In the genomic region with DNA sequence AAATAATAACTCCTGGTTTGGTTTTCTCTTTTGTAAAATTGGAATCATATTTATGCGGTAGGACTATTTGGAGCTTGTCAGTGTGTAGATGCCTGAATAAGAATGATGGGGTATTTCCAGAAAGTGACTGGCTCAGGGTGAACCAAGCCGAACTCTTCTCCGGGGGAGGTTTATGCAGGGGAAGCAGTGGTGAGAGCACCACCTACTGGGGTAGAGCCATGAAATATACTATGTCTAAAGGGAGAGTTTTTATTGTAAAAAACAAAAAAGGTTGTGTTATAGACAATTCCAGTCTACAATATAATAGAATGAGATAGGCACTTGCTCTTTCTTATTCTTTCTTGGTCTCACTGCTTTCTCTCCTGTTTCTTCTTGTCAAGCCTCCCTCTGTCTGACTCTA, we compare ENCODE assay signal across 9 cellular contexts.
DNase-seq lines count a peak whose midpoint lies in the region; ATAC-seq and TF ChIP-seq lines count a peak whose summit lies in the region.
"Had no signal": no experiment of that assay in that cellular context is flagged by ENCODE, and none has a peak within 500 bp of the region (broad histone marks: within the 10 kb centered on the region; RNA-seq: fewer than 3 reads in every experiment).

No MANE protein-coding gene starts in this region.

- TF ChIP-seq CTCF in OCI-LY7 (conservative IDR thresholded peaks at IDR 0.05; ENCODE audit: low read length): peak; percentile 54

- CTCF ChIA-PET in OCI-LY7 (lab: Charles Lee; ENCODE audit: unreplicated experiment): no interaction called here
- CTCF ChIA-PET in activated CD4-positive, alpha-beta memory T cell treated with anti-CD3 and anti-CD28 coated beads, Interleukin-2, amount 10 ng/mL, durations not matched to agents 7 days and 5 days (lab: Charles Lee): no interaction called here

- POLR2A ChIA-PET in OCI-LY7 (lab: Charles Lee): interaction anchor here (1.1 kb wide), 1 partner anchor 33 kb away, joined by 3 read pairs; no protein-coding TSS in a partner anchor
- POLR2A ChIA-PET in activated CD4-positive, alpha-beta memory T cell treated with anti-CD3 and anti-CD28 coated beads, Interleukin-2, amount 10 ng/mL, durations not matched to agents 7 days and 5 days (lab: Charles Lee): no interaction called here

- no peaks in the 10 kb centered on the region for H3K9me2 ChIP-seq in OCI-LY7 (ENCODE audit: insufficient read depth, low read length)

- H3K36me3 Mint-ChIP-seq in activated CD4-positive, alpha-beta memory T cell treated with anti-CD3 and anti-CD28 coated beads, Interleukin-2, amount 10 ng/mL, durations not matched to agents 7 days and 5 days (ENCODE audit: low read depth): no peaks in the 10 kb centered on the region

- H2AFZ ChIP-seq in OCI-LY7 (ENCODE audit: low read length): no peak overlapping the region

- no peaks in the 10 kb centered on the region for H3K36me3 ChIP-seq in OCI-LY7 (ENCODE audit: insufficient read depth, low read length)
- H3K36me3 ChIP-seq: heart right ventricle had no signal

- H3K27me3 Mint-ChIP-seq in activated CD4-positive, alpha-beta memory T cell treated with anti-CD3 and anti-CD28 coated beads, Interleukin-2, amount 10 ng/mL, durations not matched to agents 7 days and 5 days: no peaks in the 10 kb centered on the region

- intact Hi-C loops in OCI-LY7 (cut with micrococcal nuclease; ENCODE audit: unreplicated experiment) (no loop called here), head of caudate nucleus (cut with DNase I) (loop anchor here (5.0 kb wide), 1 partner anchor 261 kb away; no protein-coding TSS in a partner anchor)

- H3K4me2 ChIP-seq in OCI-LY7 (ENCODE audit: low read length): no peak overlapping the region

- peak; percentile 67 for ATAC-seq in GM19351 (IDR thresholded peaks at IDR 0.05; ENCODE audit: unreplicated experiment)
- no peak for ATAC-seq in GM18517 (IDR thresholded peaks at IDR 0.05; ENCODE audit: unreplicated experiment)
- no peak for ATAC-seq in GM18868 (IDR thresholded peaks at IDR 0.05; ENCODE audit: unreplicated experiment)
- ATAC-seq: heart right ventricle had no signal

- no peak overlapping the region for H3K27ac Mint-ChIP-seq in activated CD4-positive, alpha-beta memory T cell treated with anti-CD3 and anti-CD28 coated beads, Interleukin-2, amount 10 ng/mL, durations not matched to agents 7 days and 5 days

- no peak overlapping the region for H3K4me3 ChIP-seq in OCI-LY7 (ENCODE audit: low read depth, low read length, poor library complexity, severe bottlenecking)
- H3K4me3 ChIP-seq: heart right ventricle had no signal

- BruUV-seq in OCI-LY7 (replicated peaks; lab: Mats Ljungman, UMichigan): no TSS peak

- no peaks in the 10 kb centered on the region for H3K9me3 ChIP-seq in OCI-LY7 (ENCODE audit: low read length)
- H3K9me3 ChIP-seq: heart right ventricle had no signal

- H3K9me3 Mint-ChIP-seq in activated CD4-positive, alpha-beta memory T cell treated with anti-CD3 and anti-CD28 coated beads, Interleukin-2, amount 10 ng/mL, durations not matched to agents 7 days and 5 days: no peaks in the 10 kb centered on the region

- H3K4me1 ChIP-seq in OCI-LY7 (ENCODE audit: insufficient read depth, low read length, poor library complexity, severe bottlenecking): no peaks in the 10 kb centered on the region
- H3K4me1 ChIP-seq: heart right ventricle had no signal

- no peaks in the 10 kb centered on the region for H3K79me2 ChIP-seq in OCI-LY7 (ENCODE audit: insufficient read depth, low read depth, low read length)

- peak; percentile 23 for DNase-seq in AG08396 (ENCODE audit: low spot score)
- DNase-seq in OCI-LY7 (ENCODE audit: low spot score): no peak
- peak in 38 of 42 donors; percentile 5 to 78 (median 38) for DNase-seq in head of caudate nucleus
- DNase-seq in activated CD4-positive, alpha-beta memory T cell treated with anti-CD3 and anti-CD28 coated beads, Interleukin-2, amount 10 ng/mL, durations not matched to agents 7 days and 5 days: no peak
- no peak for DNase-seq in SW 1271 (lab: John Stamatoyannopoulos, UW)
- DNase-seq: heart right ventricle had no signal

- H3K4me1 Mint-ChIP-seq in activated CD4-positive, alpha-beta memory T cell treated with anti-CD3 and anti-CD28 coated beads, Interleukin-2, amount 10 ng/mL, durations not matched to agents 7 days and 5 days: no peaks in the 10 kb centered on the region

- no peaks in the 10 kb centered on the region for H4K20me1 ChIP-seq in OCI-LY7 (ENCODE audit: insufficient read depth, low read length)

- no peak overlapping the region for H3K4me3 Mint-ChIP-seq in activated CD4-positive, alpha-beta memory T cell treated with anti-CD3 and anti-CD28 coated beads, Interleukin-2, amount 10 ng/mL, durations not matched to agents 7 days and 5 days

- no peak overlapping the region for H3K27ac ChIP-seq in OCI-LY7 (ENCODE audit: low read depth, low read length, poor library complexity, severe bottlenecking)
- H3K27ac ChIP-seq: heart right ventricle had no signal

Comparison
In these comparisons a context has a peak if more than half of its experiments do, and no peak if none do; other contexts are left out.
1. DNase-seq: peak in AG08396 (single experiment) and head of caudate nucleus (38 of 42); none in OCI-LY7 (single experiment), activated CD4-positive, alpha-beta memory T cell treated with anti-CD3 and anti-CD28 coated beads, Interleukin-2, amount 10 ng/mL, durations not matched to agents 7 days and 5 days (single experiment) and SW 1271 (0 of 2).